Comparison of ENCODE assay signal across 8 cellular contexts in genomic region chr10:34808789-34809745, GRCh38. TPM values are rescaled to one million over a fixed set of nuclear protein-coding genes. Genes with fewer than 3 reads are reported as not detected.
DNase-seq lines count a peak whose midpoint lies in the region; ATAC-seq and TF ChIP-seq lines count a peak whose summit lies in the region.

No MANE protein-coding gene starts in this region.

- H3K27me3 ChIP-seq in AG04450 (ENCODE audit: control insufficient read depth, insufficient read depth, low read length), result no peaks in the 10 kb centered on the region

- H3K36me3 Mint-ChIP-seq in activated naive CD4-positive, alpha-beta T cell treated with anti-CD3 and anti-CD28 coated beads, Interleukin-2, amount 50 U/mL, for 72 hours, result no peaks in the 10 kb centered on the region

- TF ChIP-seq CTCF in AG04450 (IDR thresholded peaks at IDR 0.05; ENCODE audit: low read depth, low read length) (no peak), fibroblast of the aortic adventitia (IDR thresholded peaks at IDR 0.05; ENCODE audit: insufficient read depth, low read length) (no peak)

- DNase-seq in AG04450 (ENCODE audit: low read depth, low spot score) (no peak), NCI-H2171 (lab: John Stamatoyannopoulos, UW) (peak; percentile 66), fibroblast of the aortic adventitia (ENCODE audit: low read depth) (peak; percentile 45), pons (ENCODE audit: low spot score) (peak; percentile 51), Kasumi-1 (lab: John Stamatoyannopoulos, UW) (no peak)
- no peak for DNase-seq in stimulated activated CD4-positive, alpha-beta T cell treated with anti-CD3 and anti-CD28 coated beads, Interleukin-12 subunit alpha, Interleukin-12 subunit beta, amount 100 ng/mL, for 4 hours
- DNase-seq in activated naive CD4-positive, alpha-beta T cell treated with anti-CD3 and anti-CD28 coated beads, Interleukin-2, amount 50 U/mL, for 72 hours (ENCODE audit: low spot score in 2 of 2), result no peak

- POLR2A ChIA-PET in AG04450 (lab: Yijun Ruan, JAX), result no interaction called here

- H3K27ac ChIP-seq in AG04450 (ENCODE audit: low read depth, low read length), result no peak overlapping the region

- ATAC-seq in GM19397 (IDR thresholded peaks at IDR 0.05; ENCODE audit: unreplicated experiment), result peak; percentile 65
- ATAC-seq in activated naive CD4-positive, alpha-beta T cell treated with anti-CD3 and anti-CD28 coated beads, Interleukin-2, amount 50 U/mL, for 72 hours, result no peak

- CTCF ChIA-PET in AG04450 (lab: Charles Lee), result interaction anchor here (0.8 to 1.0 kb wide), 2 partner anchors 86 to 152 kb away, joined by 3 read pairs; no protein-coding TSS in a partner anchor

- no peaks in the 10 kb centered on the region for H3K9me3 Mint-ChIP-seq in activated naive CD4-positive, alpha-beta T cell treated with anti-CD3 and anti-CD28 coated beads, Interleukin-2, amount 50 U/mL, for 72 hours

- no peaks in the 10 kb centered on the region; the same call in 1 of the 2 replicates for H3K9me3 ChIP-seq in AG04450 (ENCODE audit: control insufficient read depth, insufficient read depth, low read length)

- peak overlapping the region in 1 of 2 donors; percentile 4 for H3K27ac Mint-ChIP-seq in activated naive CD4-positive, alpha-beta T cell treated with anti-CD3 and anti-CD28 coated beads, Interleukin-2, amount 50 U/mL, for 72 hours

- peak overlapping the region; percentile 53 for H3K4me3 ChIP-seq in AG04450 (ENCODE audit: low read depth, low read length)
- H3K4me3 ChIP-seq in fibroblast of the aortic adventitia (ENCODE audit: low read depth, low read length), result peak overlapping the region; percentile 55

RNA-seq across cellular contexts. Expression of gene PARD3, which starts 6.0 kb away (rescaled TPM):
- 34.4 and 43.1 TPM in 2 replicates for polyA plus RNA-seq in AG04450 (2011; rRNA removed)
- polyA minus RNA-seq in AG04450 (2011; rRNA and poly(A)+ RNA removed), result 52.3 and 58.9 TPM in 2 replicates
- 42.1 and 86.8 TPM in 2 replicates for total RNA-seq in fibroblast of the aortic adventitia (ENCODE audit: low replicate concordance)
- 1 to 10 TPM; 1.4 to 2.7 TPM for total RNA-seq in activated naive CD4-positive, alpha-beta T cell treated with anti-CD3 and anti-CD28 coated beads, Interleukin-2, amount 50 U/mL, for 72 hours

Comparison
In these comparisons a context has a peak if more than half of its experiments do, and no peak if none do; other contexts are left out.
1. DNase-seq: peak in NCI-H2171 (single experiment), fibroblast of the aortic adventitia (single experiment) and pons (single experiment); none in AG04450 (single experiment), stimulated activated CD4-positive, alpha-beta T cell treated with anti-CD3 and anti-CD28 coated beads, Interleukin-12 subunit alpha, Interleukin-12 subunit beta, amount 100 ng/mL, for 4 hours (single experiment), activated naive CD4-positive, alpha-beta T cell treated with anti-CD3 and anti-CD28 coated beads, Interleukin-2, amount 50 U/mL, for 72 hours (0 of 2) and Kasumi-1 (0 of 2).
2. RNA of gene PARD3, which starts 6.0 kb away (total RNA-seq): 42.1 to 86.8 TPM in fibroblast of the aortic adventitia; 1.4 to 2.7 TPM in activated naive CD4-positive, alpha-beta T cell treated with anti-CD3 and anti-CD28 coated beads, Interleukin-2, amount 50 U/mL, for 72 hours; every median in the first group is over 10 times any median in the second.